9 cellular contexts compared by ENCODE assay signal in the genomic region with DNA sequence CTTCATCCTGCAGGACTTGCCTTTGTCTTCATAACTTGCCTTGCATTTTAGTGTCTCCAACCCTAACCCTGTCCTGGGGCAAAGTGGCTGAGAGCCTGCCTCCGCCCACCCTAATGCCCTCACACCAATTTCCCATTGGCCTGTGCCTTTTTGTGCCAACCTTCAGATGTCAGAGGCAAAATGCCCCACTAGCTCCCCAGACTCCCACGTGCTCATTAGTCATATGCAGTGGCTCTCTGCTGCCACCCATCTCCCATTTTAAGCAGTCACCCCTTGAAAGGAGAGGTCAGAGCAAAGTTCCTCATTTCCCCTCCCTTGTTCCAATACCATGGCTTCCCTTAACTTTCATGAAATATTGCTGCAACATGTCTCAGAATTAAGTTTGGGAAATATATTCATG.
A peak's percentile ranks its signal among the peaks of the same experiment; 100 is the strongest.
DNase-seq lines count a peak whose midpoint lies in the region; ATAC-seq and TF ChIP-seq lines count a peak whose summit lies in the region.
"Had no signal": no experiment of that assay in that cellular context is flagged by ENCODE, and none has a peak within 500 bp of the region (broad histone marks: within the 10 kb centered on the region; RNA-seq: fewer than 3 reads in every experiment).

No MANE protein-coding gene starts in this region.

- H3K4me3 Mint-ChIP-seq in T-helper 2 cell treated with Interferon-gamma antibody and Interleukin-4, amounts not matched to agents 5 μg/mL and 100 μg/mL, for 36 hours = no peak overlapping the region
- H3K4me3 Mint-ChIP-seq: T-helper 1 cell treated with Interleukin-12 subunit alpha and Interleukin-12 subunit beta and Interleukin-4 antibody, amounts not matched to agents 30 μg/mL and 1 μg/mL, for 36 hours had no signal

- H3K9me3 ChIP-seq in hepatocyte (ENCODE audit: low read depth) = no peaks in the 10 kb centered on the region

- H3K27me3 Mint-ChIP-seq in T-helper 2 cell treated with Interferon-gamma antibody and Interleukin-4, amounts not matched to agents 5 μg/mL and 100 μg/mL, for 36 hours (ENCODE audit: low read depth) = no peaks in the 10 kb centered on the region

- ATAC-seq in HG02759 (IDR thresholded peaks at IDR 0.05; ENCODE audit: unreplicated experiment) = peak; percentile 66
- no peak for ATAC-seq in HG02571 (IDR thresholded peaks at IDR 0.05; ENCODE audit: unreplicated experiment)

- H3K36me3 ChIP-seq in hepatocyte (replicated peaks; ENCODE audit: insufficient read depth, low read depth) = no peaks in the 10 kb centered on the region

- WGBS in hepatocyte (ENCODE audit: low lambda C conversion rate, missing lambda C conversion rate) = 50% methylated on average over 2 of the region's 2 CpGs

- no peaks in the 10 kb centered on the region for H4K20me1 ChIP-seq in hepatocyte (ENCODE audit: insufficient read depth, poor library complexity, severe bottlenecking)

- H3K9me2 ChIP-seq in hepatocyte (replicated peaks; ENCODE audit: insufficient read depth) = no peaks in the 10 kb centered on the region

- H3K4me1 ChIP-seq in hepatocyte (ENCODE audit: insufficient read depth) = no peaks in the 10 kb centered on the region

- H3K9me3 Mint-ChIP-seq in T-helper 2 cell treated with Interferon-gamma antibody and Interleukin-4, amounts not matched to agents 5 μg/mL and 100 μg/mL, for 36 hours = no peaks in the 10 kb centered on the region
- H3K9me3 Mint-ChIP-seq: T-helper 1 cell treated with Interleukin-12 subunit alpha and Interleukin-12 subunit beta and Interleukin-4 antibody, amounts not matched to agents 30 μg/mL and 1 μg/mL, for 36 hours had no signal

- no peaks in the 10 kb centered on the region for H3K79me2 ChIP-seq in hepatocyte

- peak; percentile 16 for TF ChIP-seq CTCF in hepatocyte (IDR thresholded peaks at IDR 0.05; ENCODE audit: poor library complexity)

- no peak overlapping the region for H2AFZ ChIP-seq in hepatocyte

- H3K27ac Mint-ChIP-seq in T-helper 2 cell treated with Interferon-gamma antibody and Interleukin-4, amounts not matched to agents 5 μg/mL and 100 μg/mL, for 36 hours = no peak overlapping the region
- H3K27ac Mint-ChIP-seq: T-helper 1 cell treated with Interleukin-12 subunit alpha and Interleukin-12 subunit beta and Interleukin-4 antibody, amounts not matched to agents 30 μg/mL and 1 μg/mL, for 36 hours had no signal

- no peaks in the 10 kb centered on the region for H3K27me3 ChIP-seq in hepatocyte

- DNase-seq in NCI-H2171 treated with DMSO at 0.1 percent for 48 hours (lab: John Stamatoyannopoulos, UW) = peak; percentile 25
- DNase-seq in NCI-H2171 (lab: John Stamatoyannopoulos, UW) = no peak
- DNase-seq in RPMI7951 (ENCODE audit: low read depth) = peak; percentile 3
- DNase-seq in hepatocyte (ENCODE audit: low spot score) = no peak
- DNase-seq in glomerular visceral epithelial cell (ENCODE audit: extremely low spot score) = no peak
- no peak for DNase-seq in T-helper 2 cell treated with Interferon-gamma antibody and Interleukin-4, amounts not matched to agents 5 μg/mL and 100 μg/mL, for 36 hours (ENCODE audit: low spot score)

- no peak overlapping the region for H3K4me3 ChIP-seq in hepatocyte

- no peak overlapping the region for H3K4me2 ChIP-seq in hepatocyte

- no peaks in the 10 kb centered on the region for H3K36me3 Mint-ChIP-seq in T-helper 2 cell treated with Interferon-gamma antibody and Interleukin-4, amounts not matched to agents 5 μg/mL and 100 μg/mL, for 36 hours (ENCODE audit: low read depth)

- no peaks in the 10 kb centered on the region for H3K4me1 Mint-ChIP-seq in T-helper 2 cell treated with Interferon-gamma antibody and Interleukin-4, amounts not matched to agents 5 μg/mL and 100 μg/mL, for 36 hours (ENCODE audit: low read depth)

- H3K27ac ChIP-seq in hepatocyte = no peak overlapping the region

Comparison
In these comparisons a context has a peak if more than half of its experiments do, and no peak if none do; other contexts are left out.
1. DNase-seq: peak in NCI-H2171 treated with DMSO at 0.1 percent for 48 hours (single experiment) and RPMI7951 (single experiment); none in NCI-H2171 (single experiment), hepatocyte (single experiment), glomerular visceral epithelial cell (single experiment) and T-helper 2 cell treated with Interferon-gamma antibody and Interleukin-4, amounts not matched to agents 5 μg/mL and 100 μg/mL, for 36 hours (single experiment).